1 cellular context compared by ENCODE assay signal in genomic region chr6:7136859-7137334, GRCh38.
TF ChIP-seq lines count a peak whose summit lies in the region.

No MANE protein-coding gene starts in this region.

TF ChIP-seq in GM12878, 131 proteins besides CTCF, POLR2A, EP300 and RAD21 (continued from another document and continues in another):
- TF ChIP-seq FOXM1 (IDR thresholded peaks at IDR 0.05; ENCODE audit: low read depth, low read length), result peak; percentile 46; the same call in 1 of the 2 replicates
- TF ChIP-seq BHLHE40 (IDR thresholded peaks at IDR 0.05; ENCODE audit: borderline replicate concordance in 1 of 2, low read depth in 2 of 2, low read length in 1 of 2), result peak; percentile 83 to 85
- no peak; the same call in 1 of the 2 replicates for TF ChIP-seq GABPA (IDR thresholded peaks at IDR 0.05; ENCODE audit: low read depth)
- 0 out of 2 replicates have a peak, but pooled peaks have one; percentile 65 for TF ChIP-seq SMARCA5 (IDR thresholded peaks at IDR 0.05)
- TF ChIP-seq SREBF2 (IDR thresholded peaks at IDR 0.05; ENCODE audit: low read length), result no peak
- TF ChIP-seq BRCA1 (IDR thresholded peaks at IDR 0.05; ENCODE audit: low read depth, low read length), result no peak
- TF ChIP-seq TCF12 (IDR thresholded peaks at IDR 0.05; ENCODE audit: low read depth, low read length), result peak; percentile 97
- TF ChIP-seq IKZF2 (IDR thresholded peaks at IDR 0.05), result peak; percentile 97
- no peak for TF ChIP-seq RAD51 (IDR thresholded peaks at IDR 0.05)
- peak; percentile 79 for TF ChIP-seq YY1 (IDR thresholded peaks at IDR 0.05; ENCODE audit: low read depth, low read length)
- TF ChIP-seq IRF5 (IDR thresholded peaks at IDR 0.05; ENCODE audit: borderline replicate concordance), result no peak
- TF ChIP-seq BMI1 (IDR thresholded peaks at IDR 0.05; ENCODE audit: borderline replicate concordance), result peak; percentile 48; the same call in 1 of the 2 replicates
- TF ChIP-seq SP1 (IDR thresholded peaks at IDR 0.05; ENCODE audit: low read depth, low read length), result no peak
- no peak for TF ChIP-seq TARDBP (IDR thresholded peaks at IDR 0.05; ENCODE audit: borderline replicate concordance)
- TF ChIP-seq MLLT1 (IDR thresholded peaks at IDR 0.05), result no peak
- 0 out of 2 replicates have a peak, but pooled peaks have one; percentile 18 for TF ChIP-seq CREB1 (IDR thresholded peaks at IDR 0.05; ENCODE audit: low read depth)
- TF ChIP-seq E4F1 (IDR thresholded peaks at IDR 0.05; ENCODE audit: borderline replicate concordance, partially characterized antibody), result no peak
- peak; percentile 92 for TF ChIP-seq MTA3 (IDR thresholded peaks at IDR 0.05; ENCODE audit: borderline replicate concordance, low read length)
- no peak for TF ChIP-seq RCOR1 (conservative IDR thresholded peaks at IDR 0.05; ENCODE audit: low read depth, low read length)
- TF ChIP-seq POLR2AphosphoS2 (IDR thresholded peaks at IDR 0.05; ENCODE audit: low read depth, low read length), result no peak
- TF ChIP-seq ESRRA (IDR thresholded peaks at IDR 0.05; ENCODE audit: low read length), result no peak
- TF ChIP-seq SKIL (IDR thresholded peaks at IDR 0.05; ENCODE audit: low read depth, poor library complexity, severe bottlenecking), result no peak
- no peak for TF ChIP-seq HSF1 (IDR thresholded peaks at IDR 0.05; ENCODE audit: low read depth, low read length)
- TF ChIP-seq RELB (IDR thresholded peaks at IDR 0.05; ENCODE audit: low read depth), result peak; percentile 89
- TF ChIP-seq ETV6 (conservative IDR thresholded peaks at IDR 0.05 in 1 of 2, IDR thresholded peaks at IDR 0.05 in 1 of 2; ENCODE audit: borderline replicate concordance in 1 of 2, low read depth in 1 of 2), result peak in 1 of 2 experiments; percentile 78; a peak in 2 of 4 replicates
- no peak for TF ChIP-seq BCLAF1 (IDR thresholded peaks at IDR 0.05)
- TF ChIP-seq ZNF217 (IDR thresholded peaks at IDR 0.05), result no peak
- TF ChIP-seq MTA2 (IDR thresholded peaks at IDR 0.05; ENCODE audit: low read depth), result peak; percentile 75; the same call in 1 of the 2 replicates
- no peak for TF ChIP-seq EZH2 (IDR thresholded peaks at IDR 0.05; ENCODE audit: borderline replicate concordance, control insufficient read depth, low read depth, low read length)
- no peak for TF ChIP-seq TCF7 (IDR thresholded peaks at IDR 0.05; ENCODE audit: borderline replicate concordance)
- TF ChIP-seq CREM (IDR thresholded peaks at IDR 0.05; ENCODE audit: low read depth), result peak; percentile 53; the same call in 1 of the 2 replicates
- 0 out of 3 replicates have a peak, but pooled peaks of 1 of the 2 experiments have one; percentile 15 for TF ChIP-seq EGR1 (IDR thresholded peaks at IDR 0.05; ENCODE audit: borderline replicate concordance in 1 of 2, low read depth in 2 of 2, low read length in 2 of 2)
- peak; percentile 96 for TF ChIP-seq IKZF1 (conservative IDR thresholded peaks at IDR 0.05)
- TF ChIP-seq GATAD2B (conservative IDR thresholded peaks at IDR 0.05; ENCODE audit: low read depth), result peak; percentile 66
- peak; percentile 46 for TF ChIP-seq ATF7 (IDR thresholded peaks at IDR 0.05; ENCODE audit: low read depth)
- TF ChIP-seq PAX5 (IDR thresholded peaks at IDR 0.05; ENCODE audit: borderline replicate concordance, low read depth, low read length), result peak; percentile 67
- no peak for TF ChIP-seq ELK1 (IDR thresholded peaks at IDR 0.05; ENCODE audit: low read depth, low read length)
- TF ChIP-seq LARP7 (IDR thresholded peaks at IDR 0.05), result peak; percentile 58; the same call in 1 of the 2 replicates
- peak; percentile 97 for TF ChIP-seq TCF3 (IDR thresholded peaks at IDR 0.05; ENCODE audit: borderline replicate concordance, insufficient read depth, low read depth, low read length)
- no peak for TF ChIP-seq ASH2L (IDR thresholded peaks at IDR 0.05; ENCODE audit: borderline replicate concordance, low read depth)
- no peak for TF ChIP-seq CBX3 (IDR thresholded peaks at IDR 0.05; ENCODE audit: borderline replicate concordance, low read depth)
- no peak for TF ChIP-seq SMC3 (IDR thresholded peaks at IDR 0.05; ENCODE audit: borderline replicate concordance, low read length)
- no peak for TF ChIP-seq NFYA (IDR thresholded peaks at IDR 0.05; ENCODE audit: borderline replicate concordance, low read depth, low read length)
- TF ChIP-seq E2F8 (IDR thresholded peaks at IDR 0.05; ENCODE audit: low read depth, partially characterized antibody), result no peak
